ENCODE assay signal across 3 cellular contexts in genomic region chr13:40958655-40959054, GRCh38.
A peak's percentile ranks its signal among the peaks of the same experiment; 100 is the strongest.
TF ChIP-seq lines count a peak whose summit lies in the region.

No MANE protein-coding gene starts in this region.

TF ChIP-seq in HepG2, 621 proteins besides CTCF, POLR2A, EP300 and RAD21:
- TF ChIP-seq CREB1 (IDR thresholded peaks at IDR 0.05) (peak; percentile 57; the same call in 1 of the 2 replicates), CREB1 (CRISPR knock-in tag; IDR thresholded peaks at IDR 0.05) (no peak), ATF7 (IDR thresholded peaks at IDR 0.05) (peak; percentile 87), ATF7 (CRISPR knock-in tag; IDR thresholded peaks at IDR 0.05) (no peak), PAWR (CRISPR knock-in tag; IDR thresholded peaks at IDR 0.05; ENCODE audit: borderline replicate concordance) (no peak), ZNF235 (CRISPR knock-in tag; IDR thresholded peaks at IDR 0.05; ENCODE audit: borderline replicate concordance) (no peak), CENPBD1 (CRISPR knock-in tag; IDR thresholded peaks at IDR 0.05; ENCODE audit: borderline replicate concordance, low read depth) (no peak), FOXA3 (CRISPR knock-in tag; IDR thresholded peaks at IDR 0.05) (no peak)

TF ChIP-seq in endothelial cell of umbilical vein, 7 proteins besides CTCF, POLR2A, EP300 and RAD21:
- TF ChIP-seq JUN (IDR thresholded peaks at IDR 0.05; ENCODE audit: borderline replicate concordance, insufficient read depth, insufficient read length, low read depth), result peak; percentile 11
- TF ChIP-seq MYC (IDR thresholded peaks at IDR 0.05; ENCODE audit: low read depth, low read length), result no peak

TF ChIP-seq in GM23338, 12 proteins besides CTCF, POLR2A, EP300 and RAD21:
- TF ChIP-seq JUNB (IDR thresholded peaks at IDR 0.05; ENCODE audit: unreplicated experiment) (no peak), STAT1 (IDR thresholded peaks at IDR 0.05; ENCODE audit: unreplicated experiment) (no peak), ZNF331 (CRISPR knock-in tag; IDR thresholded peaks at IDR 0.05; ENCODE audit: low read depth) (no peak), POLR2AphosphoS5 (IDR thresholded peaks at IDR 0.05; ENCODE audit: low read depth) (no peak), NANOG (IDR thresholded peaks at IDR 0.05; ENCODE audit: borderline replicate concordance) (no peak), CREB1 (CRISPR knock-in tag; IDR thresholded peaks at IDR 0.05; ENCODE audit: low read depth) (no peak), ETS1 (IDR thresholded peaks at IDR 0.05) (no peak), ZNF462 (CRISPR knock-in tag; IDR thresholded peaks at IDR 0.05) (no peak), ZNF114 (CRISPR knock-in tag; IDR thresholded peaks at IDR 0.05) (no peak), EZH2phosphoT487 (IDR thresholded peaks at IDR 0.05; ENCODE audit: unreplicated experiment) (no peak), REST (IDR thresholded peaks at IDR 0.05; ENCODE audit: unreplicated experiment) (no peak), EZH2 (IDR thresholded peaks at IDR 0.05; ENCODE audit: low read depth, unreplicated experiment) (no peak)
